8 cellular contexts compared by ENCODE assay signal in the genomic region with DNA sequence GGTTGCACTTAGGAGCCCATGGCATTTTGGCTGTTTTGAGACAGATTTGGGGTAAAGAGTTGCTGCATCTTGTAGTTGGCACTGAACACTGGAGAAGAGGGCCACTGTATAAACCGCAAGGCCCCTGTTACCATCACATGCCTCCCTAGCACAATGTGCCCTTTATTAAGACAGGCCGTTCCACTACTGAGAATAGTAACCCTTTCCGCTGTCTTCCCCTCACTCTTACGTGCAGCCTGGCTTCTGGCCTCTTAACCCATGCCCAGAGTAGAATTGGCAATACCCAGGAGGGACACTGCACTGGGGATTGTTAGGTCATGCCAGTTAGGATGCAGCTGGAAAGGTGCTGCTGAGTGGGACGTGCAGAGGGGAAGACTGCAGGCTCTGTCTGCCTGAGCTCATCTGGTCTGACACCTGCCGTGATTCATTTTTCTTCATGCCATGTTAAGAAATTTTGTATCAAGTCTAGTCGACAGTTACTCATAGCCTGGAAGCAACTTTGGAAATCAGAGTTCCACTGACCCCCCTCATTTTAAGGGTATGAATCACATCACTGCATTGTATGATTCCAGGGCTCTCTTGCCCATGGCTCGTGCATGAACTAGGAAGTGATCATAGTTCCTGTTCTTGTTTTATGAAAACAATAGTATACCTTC.
DNase-seq lines count a peak whose midpoint lies in the region; ATAC-seq, FAIRE-seq and TF ChIP-seq lines count a peak whose summit lies in the region.

No MANE protein-coding gene starts in this region.

- no peaks in the 10 kb centered on the region for H3K9me3 Mint-ChIP-seq in Calu3 (ENCODE audit: low read depth, unreplicated experiment)

- no peaks in the 10 kb centered on the region for H3K9me3 ChIP-seq in right cardiac atrium (ENCODE audit: control insufficient read depth, low read length)

- peak; percentile 69 to 70 for ATAC-seq in right cardiac atrium

- peaks cover 36% of the 10 kb centered on the region for H3K4me1 Mint-ChIP-seq in Calu3 (ENCODE audit: low read depth, unreplicated experiment)

- peak overlapping the region; percentile 39 for H3K4me3 Mint-ChIP-seq in Calu3 (ENCODE audit: low read depth, unreplicated experiment)

- peak overlapping the region; percentile 51 for H3K27ac Mint-ChIP-seq in Calu3 (ENCODE audit: unreplicated experiment)

- 21% methylated on average over 8 of the region's 8 CpGs for WGBS in right cardiac atrium

- FAIRE-seq in D721Med (lab: Jason Lieb, UNC): no peak

- peaks cover 10% of the 10 kb centered on the region for H3K36me3 Mint-ChIP-seq in Calu3 (ENCODE audit: insufficient read depth, unreplicated experiment)

- H3K4me1 ChIP-seq in right cardiac atrium (ENCODE audit: control insufficient read depth, insufficient read depth, low read length): peaks cover 14% of the 10 kb centered on the region

- CTCF ChIA-PET in Calu3 (lab: Charles Lee): no interaction called here

- in situ Hi-C loops in astrocyte of the cerebellum (cut with HindIII; ENCODE audit: low sequenced_read_pairs): no loop called here

- no peaks in the 10 kb centered on the region for H3K27me3 ChIP-seq in right cardiac atrium (ENCODE audit: control insufficient read depth, insufficient read depth)

- no peak for TF ChIP-seq CTCF in Calu3 (IDR thresholded peaks at IDR 0.05; ENCODE audit: unreplicated experiment)
- TF ChIP-seq CTCF in astrocyte of the cerebellum (IDR thresholded peaks at IDR 0.05; ENCODE audit: low read depth, low read length, missing control alignments): no peak
- no peak for TF ChIP-seq CTCF in D721Med (IDR thresholded peaks at IDR 0.05; ENCODE audit: insufficient read depth, missing control alignments)

- DNase-seq in Calu3 (peak; percentile 30), astrocyte of the cerebellum (ENCODE audit: low read depth) (no peak), right cardiac atrium (peak in 2 of 3 donors; percentile 31 to 60), putamen (ENCODE audit: low spot score) (peak; percentile 90), D721Med (ENCODE audit: insufficient read length, low spot score) (no peak), activated gamma-delta T cell (lab: John Stamatoyannopoulos, UW) (no peak), COLO668 (lab: John Stamatoyannopoulos, UW; ENCODE audit: unreplicated experiment) (no peak), NCI-H146 (lab: John Stamatoyannopoulos, UW) (no peak)

- no peaks in the 10 kb centered on the region for H3K27me3 Mint-ChIP-seq in Calu3 (ENCODE audit: unreplicated experiment)

- H3K4me3 ChIP-seq in astrocyte of the cerebellum (ENCODE audit: low read depth, low read length) (peak overlapping the region; percentile 26), right cardiac atrium (ENCODE audit: low read length) (peak overlapping the region; percentile 77)

- peak overlapping the region; percentile 99 for H3K27ac ChIP-seq in right cardiac atrium (ENCODE audit: low read length)

- intact Hi-C loops in Calu3 (cut with micrococcal nuclease; ENCODE audit: unreplicated experiment): loop anchor here (5.0 kb wide), 1 partner anchor 68 kb away; no protein-coding TSS in a partner anchor
- intact Hi-C loops in right cardiac atrium (cut with DNase I): loop anchor here in 1 of 4 donors (10.0 kb wide), 1 partner anchor 60 kb away; no protein-coding TSS in a partner anchor

- BruUV-seq in Calu3 (replicated peaks; lab: Mats Ljungman, UMichigan): no TSS peak

Comparison
In these comparisons a context has a peak if more than half of its experiments do, and no peak if none do; other contexts are left out.
1. DNase-seq: peak in Calu3 (single experiment), right cardiac atrium (2 of 3) and putamen (single experiment); none in astrocyte of the cerebellum (single experiment), D721Med (single experiment), activated gamma-delta T cell (single experiment), COLO668 (single experiment) and NCI-H146 (single experiment).